Comparison of ENCODE assay signal across 1 cellular context in the genomic region with DNA sequence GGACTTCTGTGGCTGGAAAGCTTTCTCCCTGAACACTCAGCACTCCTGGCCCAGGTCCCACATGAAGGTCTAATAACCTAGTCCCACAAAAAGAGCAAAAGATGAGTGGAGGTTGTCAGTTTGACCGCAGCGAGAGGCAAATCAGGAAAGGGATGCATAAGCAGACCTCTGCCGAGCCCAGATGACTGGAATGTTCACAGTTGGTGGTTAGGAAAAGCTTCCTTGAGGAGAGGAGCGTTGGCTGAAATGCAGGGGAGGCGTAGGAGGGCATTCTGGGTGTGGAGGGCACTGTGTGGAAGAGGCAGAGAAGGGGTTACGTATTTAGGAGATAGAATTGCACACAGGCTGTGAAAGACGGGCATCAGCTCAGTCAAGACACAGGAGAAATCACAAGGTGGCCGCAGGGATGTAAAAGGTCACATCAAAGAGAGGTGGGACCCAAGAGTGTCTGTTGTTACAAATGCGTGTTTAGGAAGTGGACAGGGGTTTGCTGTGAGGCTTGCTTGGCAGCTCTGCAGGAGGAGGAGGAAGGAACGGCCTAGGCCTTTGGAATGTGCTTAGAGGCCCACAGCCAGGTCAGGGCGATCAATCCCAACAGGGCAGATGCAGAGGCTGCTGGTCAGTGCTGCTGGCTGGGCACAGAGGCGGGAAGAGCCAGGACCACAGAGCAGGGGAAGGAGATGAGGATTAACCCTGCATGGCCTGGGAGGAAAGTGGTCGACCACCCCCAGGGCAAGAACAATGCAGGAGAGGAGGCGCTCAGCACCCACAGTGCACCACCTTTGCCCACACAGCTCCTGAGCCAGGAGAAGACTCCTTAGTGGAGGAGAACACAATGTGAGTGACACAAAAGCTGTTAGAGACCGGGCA.
TF ChIP-seq lines count a peak whose summit lies in the region.

No MANE protein-coding gene starts in this region.

TF ChIP-seq in H1, 55 proteins besides CTCF, POLR2A, EP300 and RAD21:
- TF ChIP-seq YY1 (IDR thresholded peaks at IDR 0.05; ENCODE audit: low read depth, low read length) (no peak), HDAC2 (IDR thresholded peaks at IDR 0.05; ENCODE audit: borderline replicate concordance in 1 of 2, low read depth in 2 of 2, low read length in 2 of 2) (no peak), TAF1 (IDR thresholded peaks at IDR 0.05; ENCODE audit: low read depth, low read length) (no peak), CBX5 (IDR thresholded peaks at IDR 0.05; ENCODE audit: low read depth, low read length) (no peak), JUND (IDR thresholded peaks at IDR 0.05; ENCODE audit: low read length) (no peak), BCL11A (IDR thresholded peaks at IDR 0.05; ENCODE audit: low read depth in 2 of 2, low read length in 2 of 2) (no peak), GABPA (IDR thresholded peaks at IDR 0.05; ENCODE audit: borderline replicate concordance, insufficient read depth, low read length) (no peak), SIRT6 (IDR thresholded peaks at IDR 0.05; ENCODE audit: low read length) (no peak), CREB1 (IDR thresholded peaks at IDR 0.05) (no peak), SIN3A (conservative IDR thresholded peaks at IDR 0.05 in 1 of 2, IDR thresholded peaks at IDR 0.05 in 1 of 2; ENCODE audit: low read depth in 1 of 2, low read length in 2 of 2) (no peak), POU5F1 (IDR thresholded peaks at IDR 0.05; ENCODE audit: low read depth, low read length) (no peak), TEAD4 (IDR thresholded peaks at IDR 0.05; ENCODE audit: low read depth, low read length) (no peak), EZH2 (IDR thresholded peaks at IDR 0.05; ENCODE audit: low read depth, low read length, severe bottlenecking) (no peak), TAF7 (optimal IDR thresholded peaks at IDR 0.05; ENCODE audit: borderline replicate concordance, low read depth, low read length) (no peak)
